15 cellular contexts compared by ENCODE assay signal in the genomic region with DNA sequence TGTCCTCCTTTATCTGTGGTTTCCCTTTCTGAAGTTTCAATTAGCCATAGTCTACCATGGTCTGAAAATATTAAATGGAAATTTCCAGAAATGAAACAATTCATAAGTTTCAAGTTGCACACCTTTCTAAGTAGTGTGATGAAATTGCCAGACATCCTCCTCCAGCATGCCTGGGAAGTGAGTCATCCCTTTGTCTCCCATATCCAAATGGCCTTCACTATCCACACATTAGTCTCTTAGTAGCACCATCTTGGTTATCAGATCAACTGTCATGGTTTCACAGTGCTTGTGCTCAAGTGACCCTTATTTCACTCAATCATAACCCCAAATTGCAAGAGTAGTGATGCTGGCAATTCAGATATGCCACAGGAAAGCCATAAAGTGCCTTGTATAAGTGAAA.
DNase-seq lines count a peak whose midpoint lies in the region; ATAC-seq and TF ChIP-seq lines count a peak whose summit lies in the region.
"Had no signal": no experiment of that assay in that cellular context is flagged by ENCODE, and none has a peak within 500 bp of the region (broad histone marks: within the 10 kb centered on the region; RNA-seq: fewer than 3 reads in every experiment).

No MANE protein-coding gene starts in this region.

- H3K27me3 ChIP-seq in SJCRH30, result no peaks in the 10 kb centered on the region
- H3K27me3 ChIP-seq: gastroesophageal sphincter had no signal

- H3K4me3 ChIP-seq in HEK293 (ENCODE audit: low read depth, low read length), result no peak overlapping the region
- no peak overlapping the region for H3K4me3 ChIP-seq in SJCRH30
- no peak overlapping the region for H3K4me3 ChIP-seq in fibroblast of the aortic adventitia (ENCODE audit: low read depth, low read length)
- H3K4me3 ChIP-seq: gastroesophageal sphincter, lung had no signal

- DNase-seq in A172 (ENCODE audit: low spot score) (peak; percentile 88), SJCRH30 (peak; percentile 22 to 45), fibroblast of the aortic adventitia (ENCODE audit: low read depth) (peak; percentile 61), iPS-NIHi7 (ENCODE audit: extremely low spot score) (no peak)
- no peak for DNase-seq in stimulated activated naive CD4-positive, alpha-beta T cell (lab: John Stamatoyannopoulos, UW)
- DNase-seq: cerebellar nuclear complex; NCI-H2081 treated with DMSO at 0.1 percent for 48 hours; posterior cingulate gyrus; SHP77; stimulated activated CD4-positive, alpha-beta T cell treated with anti-CD3 and anti-CD28 coated beads, Interleukin-2, amount 100 ng/mL, for 48 hours had no signal

- TF ChIP-seq CTCF in HEK293 (tag by site-specific recombination; IDR thresholded peaks at IDR 0.05) (no peak), fibroblast of the aortic adventitia (IDR thresholded peaks at IDR 0.05; ENCODE audit: insufficient read depth, low read length) (no peak)

- CTCF ChIA-PET in HEK293 (lab: Yijun Ruan, JAX), result interaction anchor here (0.6 kb wide), 1 partner anchor 121 kb away, joined by 3 read pairs; no protein-coding TSS in a partner anchor

- POLR2A ChIA-PET in HEK293 (lab: Yijun Ruan, JAX), result no interaction called here

- no peak overlapping the region for H3K27ac ChIP-seq in HEK293 (ENCODE audit: extremely low read depth, low read depth, low read length)
- H3K27ac ChIP-seq in SJCRH30, result peak overlapping the region; percentile 44
- H3K27ac ChIP-seq: gastroesophageal sphincter had no signal

- H3K4me1 ChIP-seq in HEK293 (ENCODE audit: control insufficient read depth, insufficient read depth, low read length) (no peaks in the 10 kb centered on the region), SJCRH30 (peaks cover 11% of the 10 kb centered on the region)
- H3K4me1 ChIP-seq: gastroesophageal sphincter had no signal

- ATAC-seq in HG03039 (IDR thresholded peaks at IDR 0.05; ENCODE audit: unreplicated experiment) (no peak), GM21529 (IDR thresholded peaks at IDR 0.05; ENCODE audit: unreplicated experiment) (no peak)
- ATAC-seq: gastroesophageal sphincter had no signal

- H3K9me3 ChIP-seq in HEK293 (ENCODE audit: control insufficient read depth, insufficient read depth, low read depth, low read length) (no peaks in the 10 kb centered on the region), SJCRH30 (replicated peaks) (no peaks in the 10 kb centered on the region)

- no peaks in the 10 kb centered on the region for H3K36me3 ChIP-seq in HEK293 (ENCODE audit: control insufficient read depth in 2 of 2, insufficient read depth in 1 of 2, low read length in 2 of 2)
- H3K36me3 ChIP-seq in SJCRH30, result no peaks in the 10 kb centered on the region
- H3K36me3 ChIP-seq: gastroesophageal sphincter had no signal

TF ChIP-seq in HEK293, 187 proteins besides CTCF, POLR2A, EP300 and RAD21:
- TF ChIP-seq, protein P1, sequence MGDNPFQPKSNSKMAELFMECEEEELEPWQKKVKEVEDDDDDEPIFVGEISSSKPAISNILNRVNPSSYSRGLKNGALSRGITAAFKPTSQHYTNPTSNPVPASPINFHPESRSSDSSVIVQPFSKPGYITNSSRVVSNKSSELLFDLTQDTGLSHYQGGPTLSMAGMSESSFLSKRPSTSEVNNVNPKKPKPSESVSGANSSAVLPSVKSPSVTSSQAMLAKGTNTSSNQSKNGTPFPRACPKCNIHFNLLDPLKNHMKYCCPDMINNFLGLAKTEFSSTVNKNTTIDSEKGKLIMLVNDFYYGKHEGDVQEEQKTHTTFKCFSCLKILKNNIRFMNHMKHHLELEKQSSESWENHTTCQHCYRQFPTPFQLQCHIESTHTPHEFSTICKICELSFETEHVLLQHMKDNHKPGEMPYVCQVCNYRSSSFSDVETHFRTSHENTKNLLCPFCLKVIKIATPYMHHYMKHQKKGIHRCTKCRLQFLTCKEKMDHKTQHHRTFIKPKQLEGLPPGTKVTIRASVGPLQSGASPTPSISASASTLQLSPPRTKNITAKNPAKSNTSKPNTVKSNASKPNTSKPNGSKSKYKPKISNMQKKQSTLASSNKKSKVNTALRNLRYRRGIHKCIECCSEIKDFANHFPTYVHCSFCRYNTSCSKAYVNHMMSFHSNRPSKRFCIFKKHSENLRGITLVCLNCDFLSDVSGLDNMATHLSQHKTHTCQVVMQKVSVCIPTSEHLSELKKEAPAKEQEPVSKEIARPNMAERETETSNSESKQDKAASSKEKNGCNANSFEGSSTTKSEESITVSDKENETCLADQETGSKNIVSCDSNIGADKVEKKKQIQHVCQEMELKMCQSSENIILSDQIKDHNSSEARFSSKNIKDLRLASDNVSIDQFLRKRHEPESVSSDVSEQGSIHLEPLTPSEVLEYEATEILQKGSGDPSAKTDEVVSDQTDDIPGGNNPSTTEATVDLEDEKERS (tag by site-specific recombination; IDR thresholded peaks at IDR 0.05), result peak; percentile 74; the same call in 1 of the 2 replicates
- TF ChIP-seq BCL11A (tag by site-specific recombination; IDR thresholded peaks at IDR 0.05; ENCODE audit: low read depth) (no peak), PRDM1 (tag by site-specific recombination; IDR thresholded peaks at IDR 0.05) (peak; percentile 63)
- TF ChIP-seq, protein P2, sequence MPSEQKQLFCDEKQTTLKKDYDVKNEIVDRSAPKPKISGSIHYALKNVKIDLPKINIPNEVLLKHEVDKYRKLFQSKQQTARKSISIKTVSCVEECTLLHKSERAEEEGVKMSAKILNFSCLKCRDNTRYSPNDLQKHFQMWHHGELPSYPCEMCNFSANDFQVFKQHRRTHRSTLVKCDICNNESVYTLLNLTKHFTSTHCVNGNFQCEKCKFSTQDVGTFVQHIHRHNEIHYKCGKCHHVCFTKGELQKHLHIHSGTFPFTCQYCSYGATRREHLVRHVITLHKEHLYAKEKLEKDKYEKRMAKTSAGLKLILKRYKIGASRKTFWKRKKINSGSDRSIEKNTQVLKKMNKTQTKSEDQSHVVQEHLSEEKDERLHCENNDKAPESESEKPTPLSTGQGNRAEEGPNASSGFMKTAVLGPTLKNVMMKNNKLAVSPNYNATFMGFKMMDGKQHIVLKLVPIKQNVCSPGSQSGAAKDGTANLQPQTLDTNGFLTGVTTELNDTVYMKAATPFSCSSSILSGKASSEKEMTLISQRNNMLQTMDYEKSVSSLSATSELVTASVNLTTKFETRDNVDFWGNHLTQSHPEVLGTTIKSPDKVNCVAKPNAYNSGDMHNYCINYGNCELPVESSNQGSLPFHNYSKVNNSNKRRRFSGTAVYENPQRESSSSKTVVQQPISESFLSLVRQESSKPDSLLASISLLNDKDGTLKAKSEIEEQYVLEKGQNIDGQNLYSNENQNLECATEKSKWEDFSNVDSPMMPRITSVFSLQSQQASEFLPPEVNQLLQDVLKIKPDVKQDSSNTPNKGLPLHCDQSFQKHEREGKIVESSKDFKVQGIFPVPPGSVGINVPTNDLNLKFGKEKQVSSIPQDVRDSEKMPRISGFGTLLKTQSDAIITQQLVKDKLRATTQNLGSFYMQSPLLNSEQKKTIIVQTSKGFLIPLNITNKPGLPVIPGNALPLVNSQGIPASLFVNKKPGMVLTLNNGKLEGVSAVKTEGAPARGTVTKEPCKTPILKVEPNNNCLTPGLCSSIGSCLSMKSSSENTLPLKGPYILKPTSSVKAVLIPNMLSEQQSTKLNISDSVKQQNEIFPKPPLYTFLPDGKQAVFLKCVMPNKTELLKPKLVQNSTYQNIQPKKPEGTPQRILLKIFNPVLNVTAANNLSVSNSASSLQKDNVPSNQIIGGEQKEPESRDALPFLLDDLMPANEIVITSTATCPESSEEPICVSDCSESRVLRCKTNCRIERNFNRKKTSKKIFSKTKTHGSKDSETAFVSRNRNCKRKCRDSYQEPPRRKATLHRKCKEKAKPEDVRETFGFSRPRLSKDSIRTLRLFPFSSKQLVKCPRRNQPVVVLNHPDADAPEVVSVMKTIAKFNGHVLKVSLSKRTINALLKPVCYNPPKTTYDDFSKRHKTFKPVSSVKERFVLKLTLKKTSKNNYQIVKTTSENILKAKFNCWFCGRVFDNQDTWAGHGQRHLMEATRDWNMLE (tag by site-specific recombination; conservative IDR thresholded peaks at IDR 0.05; ENCODE audit: low read depth), result peak; percentile 38; the same call in 1 of the 2 replicates
TF ChIP-seq in HEK293: peak in this region for 3.

Comparison
In these comparisons a context has a peak if more than half of its experiments do, and no peak if none do; other contexts are left out.
1. DNase-seq: peak in A172 (single experiment), SJCRH30 (2 of 2) and fibroblast of the aortic adventitia (single experiment); none in stimulated activated naive CD4-positive, alpha-beta T cell (0 of 6) and iPS-NIHi7 (single experiment).